In the genomic region with DNA sequence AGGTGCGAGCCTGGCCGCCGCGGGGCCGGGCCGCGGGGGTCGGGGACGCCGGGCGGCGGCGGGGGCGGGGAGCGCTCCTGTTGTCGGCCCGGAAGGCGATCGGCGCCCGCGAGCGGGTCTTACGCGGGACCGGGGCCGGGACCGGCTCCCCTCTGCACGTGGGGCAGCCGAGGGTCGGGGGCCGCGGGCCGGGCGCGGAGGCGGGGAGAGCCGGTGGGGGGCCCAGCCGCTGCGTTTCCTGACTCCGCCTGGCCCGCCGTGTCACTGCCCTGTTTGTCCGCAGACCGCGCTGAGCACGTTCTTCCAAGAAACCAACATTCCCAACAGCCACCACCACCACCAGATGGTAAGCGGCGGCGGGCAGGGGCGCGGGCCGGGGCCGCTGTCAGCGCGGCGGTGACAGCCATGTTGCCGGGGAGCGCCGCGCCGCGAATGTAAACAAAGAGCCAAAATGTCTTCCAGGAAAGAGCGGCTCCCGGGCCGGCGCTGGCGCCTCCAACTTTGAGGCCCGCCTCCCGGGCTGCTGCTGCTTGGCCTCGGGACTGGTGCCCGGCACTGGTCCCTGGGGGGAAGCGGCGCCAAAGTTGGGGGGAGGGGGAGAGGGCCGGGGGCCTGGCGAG, we compare ENCODE assay signal across 8 cellular contexts. TPM values are rescaled to one million over a fixed set of nuclear protein-coding genes. Genes with fewer than 3 reads are reported as not detected.
DNase-seq lines count a peak whose midpoint lies in the region; FAIRE-seq and TF ChIP-seq lines count a peak whose summit lies in the region.

No MANE protein-coding gene starts in this region.

- no peak overlapping the region for H2AFZ ChIP-seq in OCI-LY1 (ENCODE audit: low read length)

- H3K4me3 Mint-ChIP-seq in activated naive CD4-positive, alpha-beta T cell treated with anti-CD3 and anti-CD28 coated beads for 36 hours, result peak overlapping the region; percentile 88
- peak overlapping the region; percentile 79 for H3K4me3 Mint-ChIP-seq in osteocyte (ENCODE audit: unreplicated experiment)

- no peaks in the 10 kb centered on the region for H3K9me2 ChIP-seq in OCI-LY1 (ENCODE audit: low read depth, low read length)

- no peak for FAIRE-seq in H54 (lab: Jason Lieb, UNC)

- intact Hi-C loops in activated naive CD4-positive, alpha-beta T cell treated with anti-CD3 and anti-CD28 coated beads for 36 hours (cut with micrococcal nuclease), result loop anchor here (2.0 to 10.0 kb wide), 5 partner anchors 195 to 1231 kb away; a partner anchor contains a TSS
- intact Hi-C loops in head of caudate nucleus (cut with DNase I), result no loop called here

- peaks cover 61% of the 10 kb centered on the region for H3K4me1 ChIP-seq in OCI-LY1 (ENCODE audit: insufficient read depth, low read length, severe bottlenecking)

- CTCF ChIA-PET in activated naive CD4-positive, alpha-beta T cell treated with anti-CD3 and anti-CD28 coated beads for 36 hours (lab: Charles Lee), result interaction anchor here (1.2 to 2.0 kb wide), 6 partner anchors 9 to 145 kb away, joined by 3 to 8 read pairs (median 4); no protein-coding TSS in a partner anchor

- no peaks in the 10 kb centered on the region for H3K27me3 ChIP-seq in OCI-LY1 (ENCODE audit: insufficient read depth, low read length)

- peak overlapping the region; percentile 97 for H3K4me3 ChIP-seq in OCI-LY1 (ENCODE audit: low read depth, low read length, poor library complexity, severe bottlenecking)

- H3K4me1 Mint-ChIP-seq in activated naive CD4-positive, alpha-beta T cell treated with anti-CD3 and anti-CD28 coated beads for 36 hours (ENCODE audit: low read depth), result peaks cover 51% of the 10 kb centered on the region
- H3K4me1 Mint-ChIP-seq in osteocyte (ENCODE audit: unreplicated experiment), result peaks cover 34% of the 10 kb centered on the region

- H3K9me3 Mint-ChIP-seq in activated naive CD4-positive, alpha-beta T cell treated with anti-CD3 and anti-CD28 coated beads for 36 hours, result no peaks in the 10 kb centered on the region
- no peaks in the 10 kb centered on the region for H3K9me3 Mint-ChIP-seq in osteocyte (ENCODE audit: unreplicated experiment)

- H3K27ac Mint-ChIP-seq in activated naive CD4-positive, alpha-beta T cell treated with anti-CD3 and anti-CD28 coated beads for 36 hours, result peak overlapping the region; percentile 100
- H3K27ac Mint-ChIP-seq in osteocyte (ENCODE audit: unreplicated experiment), result peak overlapping the region; percentile 76

- no peaks in the 10 kb centered on the region for H3K79me2 ChIP-seq in OCI-LY1 (ENCODE audit: insufficient read depth, low read length)

- H3K36me3 ChIP-seq in OCI-LY1 (ENCODE audit: insufficient read depth, low read length), result peaks cover 21% of the 10 kb centered on the region

- H3K27ac ChIP-seq in OCI-LY1 (ENCODE audit: low read depth, low read length, poor library complexity, severe bottlenecking), result no peak overlapping the region

- H3F3A ChIP-seq in OCI-LY1 (ENCODE audit: insufficient read depth, low read length), result no peaks in the 10 kb centered on the region

- no peak for TF ChIP-seq POLR2A in H54 (IDR thresholded peaks at IDR 0.05; ENCODE audit: low read depth, low read length)

- DNase-seq in NOMO-1 (lab: John Stamatoyannopoulos, UW; ENCODE audit: unreplicated experiment in 2 of 2) (peak; percentile 14 to 17), NOMO-1 treated with dmso at 0.1 percent for 144 hours (lab: John Stamatoyannopoulos, UW; ENCODE audit: unreplicated experiment) (no peak), head of caudate nucleus (peak in 37 of 42 donors; percentile 35 to 77 (median 57)), osteocyte (ENCODE audit: extremely low spot score, unreplicated experiment) (no peak), HPDE6-E6E7 (ENCODE audit: extremely low spot score) (no peak), H54 (ENCODE audit: insufficient read length, low spot score) (no peak)
- peak; percentile 65 for DNase-seq in activated naive CD4-positive, alpha-beta T cell treated with anti-CD3 and anti-CD28 coated beads for 36 hours

- H4K20me1 ChIP-seq in OCI-LY1 (ENCODE audit: insufficient read depth, low read length), result no peaks in the 10 kb centered on the region

- peak overlapping the region; percentile 91 for H3K4me2 ChIP-seq in OCI-LY1 (ENCODE audit: low read length)

- TF ChIP-seq CTCF in OCI-LY1 (IDR thresholded peaks at IDR 0.05; ENCODE audit: low read length) (no peak), osteocyte (IDR thresholded peaks at IDR 0.05) (no peak)

- peaks cover 43% of the 10 kb centered on the region for H3K36me3 Mint-ChIP-seq in activated naive CD4-positive, alpha-beta T cell treated with anti-CD3 and anti-CD28 coated beads for 36 hours (ENCODE audit: low read depth)
- no peaks in the 10 kb centered on the region for H3K36me3 Mint-ChIP-seq in osteocyte (ENCODE audit: unreplicated experiment)

- H3K27me3 Mint-ChIP-seq in activated naive CD4-positive, alpha-beta T cell treated with anti-CD3 and anti-CD28 coated beads for 36 hours (ENCODE audit: low read depth), result no peaks in the 10 kb centered on the region
- H3K27me3 Mint-ChIP-seq in osteocyte (ENCODE audit: unreplicated experiment), result no peaks in the 10 kb centered on the region

- H3K9me3 ChIP-seq in OCI-LY1 (ENCODE audit: low read length), result no peaks in the 10 kb centered on the region

- peak overlapping the region; percentile 78 for H3K9ac ChIP-seq in OCI-LY1 (ENCODE audit: low read length)

RNA-seq across cellular contexts. Expression of a gene that starts 0.6 kb away (rescaled TPM):
- 100 to 1,000 TPM; 467 to 472 TPM for total RNA-seq in activated naive CD4-positive, alpha-beta T cell treated with anti-CD3 and anti-CD28 coated beads for 36 hours
- total RNA-seq in osteocyte, result 30.1 and 32.2 TPM in 2 replicates

RNA-seq across cellular contexts. Expression of a gene that starts 25.4 kb away (rescaled TPM):
- total RNA-seq in activated naive CD4-positive, alpha-beta T cell treated with anti-CD3 and anti-CD28 coated beads for 36 hours, result 10 to 100 TPM; 38.1 to 45.3 TPM
- 0.73 and 0.99 TPM in 2 replicates for total RNA-seq in osteocyte

RNA-seq across cellular contexts. Expression of a gene that starts 42.3 kb away (rescaled TPM):
- under 1 TPM; 0.52 TPM for total RNA-seq in activated naive CD4-positive, alpha-beta T cell treated with anti-CD3 and anti-CD28 coated beads for 36 hours
- 6.3 and 7.3 TPM in 2 replicates for total RNA-seq in osteocyte

Comparison
In these comparisons a context has a peak if more than half of its experiments do, and no peak if none do; other contexts are left out.
1. DNase-seq: peak in NOMO-1 (2 of 2), activated naive CD4-positive, alpha-beta T cell treated with anti-CD3 and anti-CD28 coated beads for 36 hours (single experiment) and head of caudate nucleus (37 of 42); none in NOMO-1 treated with dmso at 0.1 percent for 144 hours (single experiment), osteocyte (single experiment), HPDE6-E6E7 (single experiment) and H54 (single experiment).
2. RNA of a gene that starts 0.6 kb away (total RNA-seq): 467 to 472 TPM in activated naive CD4-positive, alpha-beta T cell treated with anti-CD3 and anti-CD28 coated beads for 36 hours; 30.1 to 32.2 TPM in osteocyte; every median in the first group is over 10 times any median in the second.
3. RNA of a gene that starts 25.4 kb away (total RNA-seq): 38.1 to 45.3 TPM in activated naive CD4-positive, alpha-beta T cell treated with anti-CD3 and anti-CD28 coated beads for 36 hours; 0.73 to 0.99 TPM in osteocyte; every median in the first group is over 10 times any median in the second.